In genomic region chr22:29479417-29480261, GRCh38 we compare ENCODE assay signal across 8 cellular contexts. TPM values are rescaled to one million over a fixed set of nuclear protein-coding genes. Genes with fewer than 3 reads are reported as not detected.
DNase-seq lines count a peak whose midpoint lies in the region; TF ChIP-seq lines count a peak whose summit lies in the region.

TSS of gene NEFH (plus strand) at chr22:29480218. CDS start at chr22:29480263, 45 bp downstream.

- H3K27ac ChIP-seq in A673 (ENCODE audit: low read depth, low read length, poor library complexity, severe bottlenecking): no peak within 1 kb of the TSS
- H3K27ac ChIP-seq in HEK293 (ENCODE audit: extremely low read depth, low read depth, low read length): no peak within 1 kb of the TSS
- no peak within 1 kb of the TSS for H3K27ac ChIP-seq in mesendoderm (ENCODE audit: low read depth, low read length)

- H3K79me1 ChIP-seq in mesendoderm (ENCODE audit: low read length): no peaks in the 10 kb centered on the region

- H3K27me3 ChIP-seq in A673 (replicated peaks; ENCODE audit: insufficient read depth, low read depth, low read length, poor library complexity) (peaks cover 33% of the 10 kb centered on the region), mesendoderm (ENCODE audit: insufficient read depth, low read length, poor library complexity) (peaks cover 18% of the 10 kb centered on the region)

- CTCF ChIA-PET in A673 (lab: Charles Lee): no interaction called here
- CTCF ChIA-PET in HEK293 (lab: Yijun Ruan, JAX): interaction anchor here (0.6 to 1.1 kb wide), 4 partner anchors 9 to 776 kb away, joined by 3 to 5 read pairs (median 4); no protein-coding TSS in a partner anchor

- TF ChIP-seq CTCF in A673 (conservative IDR thresholded peaks at IDR 0.05; ENCODE audit: low read depth, low read length) (no peak), HEK293 (tag by site-specific recombination; IDR thresholded peaks at IDR 0.05) (no peak)

- H3K9me3 Mint-ChIP-seq in activated naive CD8-positive, alpha-beta T cell treated with anti-CD3 and anti-CD28 coated beads for 36 hours: no peaks in the 10 kb centered on the region

- H3K9me3 ChIP-seq in A673 (ENCODE audit: low read depth, low read length, poor library complexity, severe bottlenecking) (no peaks in the 10 kb centered on the region), HEK293 (ENCODE audit: control insufficient read depth, insufficient read depth, low read depth, low read length) (no peaks in the 10 kb centered on the region)

- H3K9ac ChIP-seq in mesendoderm (ENCODE audit: low read length): peak within 1 kb of the TSS; percentile 26

- no peak within 1 kb of the TSS for H4K8ac ChIP-seq in mesendoderm (ENCODE audit: low read depth, low read length)

- peak within 1 kb of the TSS; percentile 26 for H3K4me2 ChIP-seq in mesendoderm (ENCODE audit: low read length)

- no peak within 1 kb of the TSS for H2BK5ac ChIP-seq in mesendoderm (ENCODE audit: low read length)

- no peak within 1 kb of the TSS for H3K23ac ChIP-seq in mesendoderm (ENCODE audit: low read length)

- no peak within 1 kb of the TSS for H2AK5ac ChIP-seq in mesendoderm (ENCODE audit: low read length)

- peak within 1 kb of the TSS; percentile 50 for H3K56ac ChIP-seq in mesendoderm (ENCODE audit: low read length)

- no peak within 1 kb of the TSS for H4K5ac ChIP-seq in mesendoderm (ENCODE audit: low read length)

- H3K36me3 Mint-ChIP-seq in activated naive CD8-positive, alpha-beta T cell treated with anti-CD3 and anti-CD28 coated beads for 36 hours: peaks cover 2% of the 10 kb centered on the region

- H2BK15ac ChIP-seq in mesendoderm (replicated peaks; ENCODE audit: low read depth): no peak within 1 kb of the TSS

- H3K4me3 ChIP-seq in A673 (ENCODE audit: low read depth, low read length, poor library complexity, severe bottlenecking) (peak within 1 kb of the TSS; percentile 39), HEK293 (ENCODE audit: low read depth, low read length) (no peak within 1 kb of the TSS), mesendoderm (ENCODE audit: low read length) (no peak within 1 kb of the TSS)

- peaks cover 9% of the 10 kb centered on the region for H3K4me1 ChIP-seq in A673 (ENCODE audit: insufficient read depth, low read length, poor library complexity, severe bottlenecking)
- no peaks in the 10 kb centered on the region for H3K4me1 ChIP-seq in HEK293 (ENCODE audit: control insufficient read depth, insufficient read depth, low read length)
- H3K4me1 ChIP-seq in mesendoderm (ENCODE audit: control insufficient read depth, low read depth, low read length): no peaks in the 10 kb centered on the region

- H3K4me3 Mint-ChIP-seq in activated naive CD8-positive, alpha-beta T cell treated with anti-CD3 and anti-CD28 coated beads for 36 hours: peak within 1 kb of the TSS; percentile 68

- peaks cover 50% of the 10 kb centered on the region for H3K27me3 Mint-ChIP-seq in activated naive CD8-positive, alpha-beta T cell treated with anti-CD3 and anti-CD28 coated beads for 36 hours

- WGBS in mesendoderm (ENCODE audit: extremely low coverage, insufficient coverage, low lambda C conversion rate): no CpG with 5 or more reads among the region's 48 CpGs

- no peak within 1 kb of the TSS for H2BK120ac ChIP-seq in mesendoderm (ENCODE audit: low read depth, low read length)

- no peaks in the 10 kb centered on the region for H3K79me2 ChIP-seq in mesendoderm (ENCODE audit: control insufficient read depth, insufficient read depth, low read length)

- H3K36me3 ChIP-seq in A673 (ENCODE audit: insufficient read depth, low read length, poor library complexity, severe bottlenecking) (no peaks in the 10 kb centered on the region), HEK293 (ENCODE audit: control insufficient read depth in 2 of 2, insufficient read depth in 1 of 2, low read length in 2 of 2) (no peaks in the 10 kb centered on the region), mesendoderm (ENCODE audit: control insufficient read depth, insufficient read depth, low read length) (no peaks in the 10 kb centered on the region)

- no TSS peak for BruUV-seq in A673 (replicated peaks; lab: Mats Ljungman, UMichigan)

- POLR2A ChIA-PET in A673 (lab: Charles Lee; ENCODE audit: low non-redundant PET): no interaction called here
- POLR2A ChIA-PET in HEK293 (lab: Yijun Ruan, JAX): interaction anchor here (1.3 kb wide), 1 partner anchor 74 kb away, joined by 6 read pairs; the partner anchor contains the start of gene THOC5

- H3K27ac Mint-ChIP-seq in activated naive CD8-positive, alpha-beta T cell treated with anti-CD3 and anti-CD28 coated beads for 36 hours: no peak within 1 kb of the TSS

- H3K18ac ChIP-seq in mesendoderm (ENCODE audit: low read length): no peak within 1 kb of the TSS

- intact Hi-C loops in A673 (cut with micrococcal nuclease; ENCODE audit: unreplicated experiment): no loop called here

- H3K4ac ChIP-seq in mesendoderm (ENCODE audit: low read depth, low read length): no peak within 1 kb of the TSS

- H3K4me1 Mint-ChIP-seq in activated naive CD8-positive, alpha-beta T cell treated with anti-CD3 and anti-CD28 coated beads for 36 hours: peaks cover 8% of the 10 kb centered on the region

- peak; percentile 15 for DNase-seq in A673 (ENCODE audit: low spot score)
- DNase-seq in activated naive CD8-positive, alpha-beta T cell treated with anti-CD3 and anti-CD28 coated beads for 36 hours: peak; percentile 11
- no peak for DNase-seq in mesendoderm
- no peak for DNase-seq in NCI-H524 treated with DMSO at 0.1 percent for 48 hours (lab: John Stamatoyannopoulos, UW)
- no peak for DNase-seq in H4 (ENCODE audit: low spot score)
- DNase-seq in stimulated activated CD4-positive, alpha-beta T cell treated with anti-CD3 and anti-CD28 coated beads, Interleukin-1b, Interleukin-23, amount 100 ng/mL, for 48 hours: no peak
- no peak for DNase-seq in HuH-7 (ENCODE audit: low spot score)

TF ChIP-seq in HEK293, 187 proteins besides CTCF, POLR2A, EP300 and RAD21 (continues in another document):
- TF ChIP-seq ZNF112 (tag by site-specific recombination; IDR thresholded peaks at IDR 0.05): no peak
- no peak for TF ChIP-seq FEZF1 (tag by site-specific recombination; IDR thresholded peaks at IDR 0.05)
- peak; percentile 50 for TF ChIP-seq ZNF341 (tag by site-specific recombination; IDR thresholded peaks at IDR 0.05; ENCODE audit: low read depth)
- no peak for TF ChIP-seq ZNF585B (tag by site-specific recombination; IDR thresholded peaks at IDR 0.05)
- peak; percentile 67 for TF ChIP-seq SP3 (tag by site-specific recombination; IDR thresholded peaks at IDR 0.05)
- TF ChIP-seq KLF1 (tag by site-specific recombination; IDR thresholded peaks at IDR 0.05): peak; percentile 77
- peak; percentile 49 for TF ChIP-seq SP2 (tag by site-specific recombination; IDR thresholded peaks at IDR 0.05)
- no peak for TF ChIP-seq ZNF558 (tag by site-specific recombination; IDR thresholded peaks at IDR 0.05)
- TF ChIP-seq GLIS2 (tag by site-specific recombination; IDR thresholded peaks at IDR 0.05): peak; percentile 80
- TF ChIP-seq ZNF626 (tag by site-specific recombination; IDR thresholded peaks at IDR 0.05): no peak
- TF ChIP-seq GLIS1 (tag by site-specific recombination; IDR thresholded peaks at IDR 0.05): peak; percentile 65; the same call in 1 of the 2 replicates
- peak; percentile 83 for TF ChIP-seq KLF9 (tag by site-specific recombination; IDR thresholded peaks at IDR 0.05; ENCODE audit: low read depth)
- TF ChIP-seq ZNF548 (tag by site-specific recombination; IDR thresholded peaks at IDR 0.05): no peak
- TF ChIP-seq ZBTB17 (tag by site-specific recombination; IDR thresholded peaks at IDR 0.05): peak; percentile 48; the same call in 1 of the 2 replicates
- TF ChIP-seq, protein P1, sequence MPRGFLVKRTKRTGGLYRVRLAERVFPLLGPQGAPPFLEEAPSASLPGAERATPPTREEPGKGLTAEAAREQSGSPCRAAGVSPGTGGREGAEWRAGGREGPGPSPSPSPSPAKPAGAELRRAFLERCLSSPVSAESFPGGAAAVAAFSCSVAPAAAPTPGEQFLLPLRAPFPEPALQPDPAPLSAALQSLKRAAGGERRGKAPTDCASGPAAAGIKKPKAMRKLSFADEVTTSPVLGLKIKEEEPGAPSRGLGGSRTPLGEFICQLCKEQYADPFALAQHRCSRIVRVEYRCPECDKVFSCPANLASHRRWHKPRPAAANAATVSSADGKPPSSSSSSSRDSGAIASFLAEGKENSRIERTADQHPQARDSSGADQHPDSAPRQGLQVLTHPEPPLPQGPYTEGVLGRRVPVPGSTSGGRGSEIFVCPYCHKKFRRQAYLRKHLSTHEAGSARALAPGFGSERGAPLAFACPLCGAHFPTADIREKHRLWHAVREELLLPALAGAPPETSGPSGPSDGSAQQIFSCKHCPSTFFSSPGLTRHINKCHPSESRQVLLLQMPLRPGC (tag by site-specific recombination; IDR thresholded peaks at IDR 0.05): no peak
- TF ChIP-seq ZNF175 (tag by site-specific recombination; IDR thresholded peaks at IDR 0.05): no peak
- TF ChIP-seq ZNF623 (tag by site-specific recombination; IDR thresholded peaks at IDR 0.05): no peak
- TF ChIP-seq ZNF335 (tag by site-specific recombination; conservative IDR thresholded peaks at IDR 0.05): peak; percentile 72
- no peak for TF ChIP-seq WT1 (tag by site-specific recombination; IDR thresholded peaks at IDR 0.05)
- no peak for TF ChIP-seq ZNF664 (tag by site-specific recombination; IDR thresholded peaks at IDR 0.05)

RNA-seq across cellular contexts. Expression of gene NEFH, which starts in this region (rescaled TPM):
- total RNA-seq in A673 (2021): 21.4 and 22.0 TPM in 2 replicates
- total RNA-seq in activated naive CD8-positive, alpha-beta T cell treated with anti-CD3 and anti-CD28 coated beads for 36 hours: 1 to 10 TPM; 8.1 to 8.7 TPM
- 1.6 TPM for polyA plus RNA-seq in mesendoderm (2013, experiment 1 of 2)
- 1.6 TPM for polyA plus RNA-seq in mesendoderm (2013, experiment 2 of 2)
- not detected in 2 replicates for total RNA-seq in H4 (2014; rRNA removed; shearing (Covaris generic))

Comparison
In these comparisons a context has a peak if more than half of its experiments do, and no peak if none do; other contexts are left out.
1. DNase-seq: peak in A673 (single experiment) and activated naive CD8-positive, alpha-beta T cell treated with anti-CD3 and anti-CD28 coated beads for 36 hours (single experiment); none in mesendoderm (single experiment), NCI-H524 treated with DMSO at 0.1 percent for 48 hours (single experiment), H4 (single experiment), stimulated activated CD4-positive, alpha-beta T cell treated with anti-CD3 and anti-CD28 coated beads, Interleukin-1b, Interleukin-23, amount 100 ng/mL, for 48 hours (single experiment) and HuH-7 (single experiment).